In the genomic region with DNA sequence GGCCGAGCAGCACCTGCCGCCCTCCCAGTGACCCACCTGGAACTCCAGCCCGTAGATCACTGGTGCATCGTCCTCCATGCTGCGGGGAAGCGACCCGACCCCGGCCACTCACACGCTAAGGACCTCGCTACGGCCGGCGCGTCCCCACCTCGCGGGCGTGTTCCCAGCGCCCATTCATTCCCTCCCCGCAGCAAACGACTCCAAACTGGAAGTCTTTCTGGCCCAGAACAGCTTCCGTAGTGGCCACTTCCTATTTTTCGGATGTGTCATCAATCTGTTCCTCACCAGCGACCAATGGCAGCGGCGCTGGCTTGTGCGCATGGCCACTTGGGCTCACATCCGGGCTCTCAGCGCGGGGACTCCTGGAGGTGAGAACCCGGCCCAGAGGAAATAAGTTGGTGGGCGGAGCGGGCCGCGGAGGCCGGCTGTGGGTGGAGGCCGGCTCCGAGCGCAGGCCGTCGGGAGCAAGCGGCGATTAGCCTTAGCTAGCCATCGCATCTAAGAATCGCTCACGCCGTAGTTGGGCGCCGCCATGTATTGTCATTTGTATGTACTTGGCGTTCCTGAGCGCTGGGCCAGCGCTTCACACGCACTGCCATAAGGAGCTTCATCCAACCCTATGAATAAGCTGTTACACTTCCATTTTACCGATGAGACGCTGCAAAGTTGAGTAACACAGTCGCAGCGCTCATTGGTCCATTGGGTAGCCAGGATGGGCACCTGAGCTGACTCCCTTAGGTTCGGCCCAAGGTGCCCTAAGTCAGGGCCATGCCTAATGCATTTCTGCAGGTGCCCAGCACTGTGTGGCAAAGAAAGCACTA, we compare ENCODE assay signal across 8 cellular contexts. TPM values are rescaled to one million over a fixed set of nuclear protein-coding genes. Genes with fewer than 3 reads are reported as not detected.
A peak's percentile ranks its signal among the peaks of the same experiment; 100 is the strongest.
DNase-seq lines count a peak whose midpoint lies in the region; ATAC-seq, FAIRE-seq and TF ChIP-seq lines count a peak whose summit lies in the region.

TSS of gene EIPR1 (minus strand) at position 207 of the 821 bp plus-strand sequence. CDS start at position 78, 129 bp downstream.

- H3K9me3 Mint-ChIP-seq in activated T-cell treated with anti-CD3 and anti-CD28 coated beads, Interleukin-2, amount 50 U/mL, for 72 hours: peaks cover 0 to 1% of the 10 kb centered on the region in 2 donors

- peak within 1 kb of the TSS; percentile 97 to 99 for H3K4me3 Mint-ChIP-seq in activated T-cell treated with anti-CD3 and anti-CD28 coated beads, Interleukin-2, amount 50 U/mL, for 72 hours

- H3K4me3 ChIP-seq in esophagus muscularis mucosa: peak within 1 kb of the TSS; percentile 75 to 79 (median 77)

- H3K4me1 Mint-ChIP-seq in activated T-cell treated with anti-CD3 and anti-CD28 coated beads, Interleukin-2, amount 50 U/mL, for 72 hours (ENCODE audit: low read depth): peaks cover 39% of the 10 kb centered on the region

- no peak for TF ChIP-seq CTCF in esophagus muscularis mucosa (IDR thresholded peaks at IDR 0.05)

- H3K27me3 ChIP-seq in esophagus muscularis mucosa: no peaks in the 10 kb centered on the region

- H3K27ac ChIP-seq in KOPT-K1 (ENCODE audit: low read depth, low read length, poor library complexity, severe bottlenecking): peak within 1 kb of the TSS; percentile 74
- peak within 1 kb of the TSS; percentile 87 to 94 (median 91) for H3K27ac ChIP-seq in esophagus muscularis mucosa (replicated peaks in 1 of 4)

- 0% methylated on average over 26 of the region's 57 CpGs for WGBS in esophagus muscularis mucosa

- H3K36me3 ChIP-seq in KOPT-K1 (ENCODE audit: insufficient read depth, low read length): peaks cover 20% of the 10 kb centered on the region
- H3K36me3 ChIP-seq in esophagus muscularis mucosa: peaks cover 0 to 8% (median 3%) of the 10 kb centered on the region in 4 donors

- FAIRE-seq in RCC 7860 (lab: Jason Lieb, UNC): peak; percentile 81

- DNase-seq in DMS79 (lab: John Stamatoyannopoulos, UW): peak; percentile 98
- peak; percentile 96 for DNase-seq in RCC 7860 (ENCODE audit: low spot score)
- peak; percentile 94 to 96 for DNase-seq in activated T-cell treated with anti-CD3 and anti-CD28 coated beads, Interleukin-2, amount 50 U/mL, for 72 hours
- DNase-seq in esophagus muscularis mucosa (ENCODE audit: extremely low spot score): peak; percentile 99
- DNase-seq in myocyte (ENCODE audit: low read depth): peak; percentile 99
- peak; percentile 92 to 94 for DNase-seq in stimulated activated CD8-positive, alpha-beta memory T cell treated with anti-CD3 and anti-CD28 coated beads, Interleukin-7, amount 100 ng/mL, for 48 hours (ENCODE audit: extremely low read depth in 1 of 2, low read depth in 1 of 2)

- peak; percentile 81 for ATAC-seq in GM21786 (IDR thresholded peaks at IDR 0.05; ENCODE audit: unreplicated experiment)
- ATAC-seq in activated T-cell treated with anti-CD3 and anti-CD28 coated beads, Interleukin-2, amount 50 U/mL, for 72 hours (replicated peaks in 1 of 2): peak; percentile 86 to 88

- no peak for TF ChIP-seq POLR2A in esophagus muscularis mucosa (IDR thresholded peaks at IDR 0.05; ENCODE audit: low read depth)

- H3K4me1 ChIP-seq in esophagus muscularis mucosa: peaks cover 27 to 43% (median 42%) of the 10 kb centered on the region in 4 donors

- H3K9me3 ChIP-seq in KOPT-K1 (ENCODE audit: insufficient read depth, low read length, poor library complexity, severe bottlenecking) (no peaks in the 10 kb centered on the region), esophagus muscularis mucosa (no peaks in the 10 kb centered on the region)

- TF ChIP-seq EP300 in esophagus muscularis mucosa (IDR thresholded peaks at IDR 0.05): no peak

- H3K27me3 Mint-ChIP-seq in activated T-cell treated with anti-CD3 and anti-CD28 coated beads, Interleukin-2, amount 50 U/mL, for 72 hours (ENCODE audit: low read depth): no peaks in the 10 kb centered on the region

- intact Hi-C loops in esophagus muscularis mucosa (cut with DNase I): loop anchor here (5.0 kb wide), 2 partner anchors 84 to 199 kb away; partner anchors contain the start of gene RPS7

- H3K36me3 Mint-ChIP-seq in activated T-cell treated with anti-CD3 and anti-CD28 coated beads, Interleukin-2, amount 50 U/mL, for 72 hours (ENCODE audit: insufficient read depth in 2 of 2): peaks cover 6 to 9% of the 10 kb centered on the region in 2 donors

- peak within 1 kb of the TSS; percentile 95 for H3K27ac Mint-ChIP-seq in activated T-cell treated with anti-CD3 and anti-CD28 coated beads, Interleukin-2, amount 50 U/mL, for 72 hours

RNA-seq across cellular contexts. Expression of gene EIPR1, which starts in this region (rescaled TPM):
- 10 to 100 TPM; 34.5 to 35.1 TPM for total RNA-seq in activated T-cell treated with anti-CD3 and anti-CD28 coated beads, Interleukin-2, amount 50 U/mL, for 72 hours
- total RNA-seq in esophagus muscularis mucosa (10 to 100 TPM; 13.8 to 19.0 (median 15.3) TPM), myocyte (52.9 and 57.8 TPM in 2 replicates)
- 29.2 TPM for polyA plus RNA-seq in myocyte (2012)

Comparison
In these comparisons a context has a peak if more than half of its experiments do, and no peak if none do; other contexts are left out.
1. Peak in every context shown above with its lines: DNase-seq, ATAC-seq, H3K4me3 ChIP-seq and H3K27ac ChIP-seq.